In the genomic region with DNA sequence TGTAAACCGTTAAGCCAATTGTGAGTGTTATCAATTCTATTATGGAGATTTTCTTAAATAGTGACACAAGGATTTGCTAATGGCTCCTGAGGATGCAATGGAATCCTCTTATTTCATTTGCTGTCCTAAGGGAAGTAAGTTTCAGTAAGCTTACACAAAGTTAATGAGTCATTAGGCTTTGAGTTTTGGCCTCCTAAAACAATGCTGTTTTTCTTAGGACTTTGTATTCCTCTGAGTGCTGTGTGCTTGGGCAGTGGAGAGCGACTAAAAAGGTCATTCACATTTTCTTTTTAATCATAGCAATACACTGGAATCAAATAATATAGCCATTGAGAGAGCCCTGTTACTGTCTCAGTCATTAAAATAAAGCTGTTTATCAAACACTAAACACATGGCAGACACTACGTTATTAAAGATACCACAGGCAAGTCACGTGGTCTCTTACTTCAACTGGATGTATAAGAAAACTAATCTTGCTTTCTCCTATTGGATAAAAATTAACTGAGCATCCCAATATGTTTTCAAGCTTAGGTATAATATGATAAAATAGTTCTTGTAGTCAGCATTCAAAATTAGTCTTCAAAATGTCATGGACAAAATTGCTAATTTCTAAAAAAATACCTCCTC, we compare ENCODE assay signal across 31 cellular contexts.
DNase-seq lines count a peak whose midpoint lies in the region; ATAC-seq and TF ChIP-seq lines count a peak whose summit lies in the region.
"Had no signal": no experiment of that assay in that cellular context is flagged by ENCODE, and none has a peak within 500 bp of the region (broad histone marks: within the 10 kb centered on the region; RNA-seq: fewer than 3 reads in every experiment).

No MANE protein-coding gene starts in this region.

- no peak overlapping the region for H2AK5ac ChIP-seq in mesendoderm (ENCODE audit: low read length)

- DNase-seq in Caki2 (ENCODE audit: low read depth) (peak; percentile 46), NCI-H82 treated with DMSO at 0.1 percent for 48 hours (lab: John Stamatoyannopoulos, UW; ENCODE audit: unreplicated experiment) (peak; percentile 63), epithelial cell of esophagus (ENCODE audit: low read depth) (peak; percentile 3), mesendoderm (peak; percentile 4), hepatocyte (ENCODE audit: low spot score) (no peak)
- DNase-seq in activated naive CD4-positive, alpha-beta T cell treated with Interleukin-2 at 50 U/mL for 16 hours = no peak
- no peak for DNase-seq in stimulated activated naive CD4-positive, alpha-beta T cell treated with Interleukin-2 at 50 U/mL for 16 hours (lab: John Stamatoyannopoulos, UW)
- DNase-seq: activated CD4-positive, alpha-beta T cell treated with anti-CD3 and anti-CD28 coated beads for 48 hours; activated CD8-positive, alpha-beta memory T cell treated with anti-CD3 and anti-CD28 coated beads for 24 hours; activated effector memory CD4-positive, alpha-beta T cell treated with Interleukin-2 at 50 U/mL for 16 hours; activated naive CD8-positive, alpha-beta T cell treated with anti-CD3 and anti-CD28 coated beads, Interleukin-2, amount 10 ng/mL, durations not matched to agents 7 days and 5 days; central memory CD4-positive, alpha-beta T cell; cortex of kidney; effector memory CD4-positive, alpha-beta T cell; head of caudate nucleus; NCI-H1092 treated with DMSO at 0.1 percent for 48 hours; NCI-H187; NCI-H2171; NCI-H526 treated with DMSO at 0.1 percent for 48 hours; pancreas; Peyer's patch; retina; SIG-M5; stimulated activated CD4-positive, alpha-beta T cell treated with anti-CD3 and anti-CD28 coated beads, Interleukin-1b, Interleukin-23, amount 100 ng/mL, for 48 hours; stimulated activated naive CD8-positive, alpha-beta T cell treated with anti-CD3 and anti-CD28 coated beads, Interleukin-15, Interleukin-2, amounts not matched to agents 100 U/mL and 50 U/mL, for 24 hours; SW 1271; testis; WERI-Rb-1 had no signal

- WGBS in mesendoderm (ENCODE audit: extremely low coverage, insufficient coverage, low lambda C conversion rate) = no CpG with 5 or more reads among the region's 4 CpGs
- WGBS in hepatocyte (ENCODE audit: low lambda C conversion rate, missing lambda C conversion rate) = 82% methylated on average over 4 of the region's 4 CpGs

- ATAC-seq in HG03196 (IDR thresholded peaks at IDR 0.05; ENCODE audit: unreplicated experiment) = no peak
- ATAC-seq: esophagus mucosa; natural killer cell treated with Interleukin-12 subunit alpha and Interleukin-12 subunit beta and Interleukin-15 and Interleukin-18, amount 100 ng/mL, for 72 hours; pancreas; stimulated activated naive CD8-positive, alpha-beta T cell treated with anti-CD3 and anti-CD28 coated beads, Interleukin-15, Interleukin-2, amounts not matched to agents 100 U/mL and 50 U/mL, for 24 hours had no signal

- H4K5ac ChIP-seq in mesendoderm (ENCODE audit: low read length) = no peak overlapping the region

- no peak overlapping the region for H2BK15ac ChIP-seq in mesendoderm (replicated peaks; ENCODE audit: low read depth)

- H4K8ac ChIP-seq in mesendoderm (ENCODE audit: low read depth, low read length) = no peak overlapping the region

- no peak overlapping the region for H3K4me2 ChIP-seq in mesendoderm (ENCODE audit: low read length)
- H3K4me2 ChIP-seq in hepatocyte = no peak overlapping the region

- no peaks in the 10 kb centered on the region for H4K20me1 ChIP-seq in hepatocyte (ENCODE audit: insufficient read depth, poor library complexity, severe bottlenecking)

- in situ Hi-C loops in Caki2 (cut with HindIII; ENCODE audit: low pct_unique_long_range_greater_than_20kb, low sequenced_read_pairs) = no loop called here

- H3K4me3 ChIP-seq in epithelial cell of esophagus (ENCODE audit: low read length) (no peak overlapping the region), mesendoderm (ENCODE audit: low read length) (no peak overlapping the region), hepatocyte (no peak overlapping the region)
- H3K4me3 ChIP-seq: pancreas, Peyer's patch, testis had no signal

- H3K4me1 ChIP-seq in mesendoderm (ENCODE audit: control insufficient read depth, low read depth, low read length) (no peaks in the 10 kb centered on the region), hepatocyte (ENCODE audit: insufficient read depth) (no peaks in the 10 kb centered on the region)
- H3K4me1 ChIP-seq: pancreas, Peyer's patch, testis had no signal

- H3K27ac ChIP-seq in mesendoderm (ENCODE audit: low read depth, low read length) (no peak overlapping the region), hepatocyte (no peak overlapping the region)
- H3K27ac ChIP-seq: pancreas, Peyer's patch, testis, WERI-Rb-1 had no signal

- H3K79me2 ChIP-seq in mesendoderm (ENCODE audit: control insufficient read depth, insufficient read depth, low read length) = no peaks in the 10 kb centered on the region
- no peaks in the 10 kb centered on the region for H3K79me2 ChIP-seq in hepatocyte

- H3K27me3 ChIP-seq in mesendoderm (ENCODE audit: insufficient read depth, low read length, poor library complexity) (no peaks in the 10 kb centered on the region), hepatocyte (no peaks in the 10 kb centered on the region)
- H3K27me3 ChIP-seq: pancreas, Peyer's patch, testis had no signal

- no peak overlapping the region for H3K4ac ChIP-seq in mesendoderm (ENCODE audit: low read depth, low read length)

- no peak overlapping the region for H2AFZ ChIP-seq in hepatocyte

- H3K56ac ChIP-seq in mesendoderm (ENCODE audit: low read length) = no peak overlapping the region

- TF ChIP-seq CTCF in epithelial cell of esophagus (IDR thresholded peaks at IDR 0.05; ENCODE audit: insufficient read depth, low read depth, low read length, missing control alignments) (no peak), hepatocyte (IDR thresholded peaks at IDR 0.05; ENCODE audit: poor library complexity) (no peak)

- H2BK120ac ChIP-seq in mesendoderm (ENCODE audit: low read depth, low read length) = no peak overlapping the region

- no peaks in the 10 kb centered on the region for H3K9me3 ChIP-seq in hepatocyte (ENCODE audit: low read depth)
- H3K9me3 ChIP-seq: pancreas, Peyer's patch, testis had no signal

- H3K18ac ChIP-seq in mesendoderm (ENCODE audit: low read length) = no peak overlapping the region

- no peaks in the 10 kb centered on the region for H3K36me3 ChIP-seq in mesendoderm (ENCODE audit: control insufficient read depth, insufficient read depth, low read length)
- H3K36me3 ChIP-seq in hepatocyte (replicated peaks; ENCODE audit: insufficient read depth, low read depth) = no peaks in the 10 kb centered on the region
- H3K36me3 ChIP-seq: pancreas, Peyer's patch, WERI-Rb-1 had no signal

- no peak overlapping the region for H3K23ac ChIP-seq in mesendoderm (ENCODE audit: low read length)

- H3K9me2 ChIP-seq in hepatocyte (replicated peaks; ENCODE audit: insufficient read depth) = no peaks in the 10 kb centered on the region

- H2BK5ac ChIP-seq in mesendoderm (ENCODE audit: low read length) = no peak overlapping the region

- no peak overlapping the region for H3K9ac ChIP-seq in mesendoderm (ENCODE audit: low read length)

- no peaks in the 10 kb centered on the region for H3K79me1 ChIP-seq in mesendoderm (ENCODE audit: low read length)

Comparison
In these comparisons a context has a peak if more than half of its experiments do, and no peak if none do; other contexts are left out.
1. DNase-seq: peak in Caki2 (single experiment), NCI-H82 treated with DMSO at 0.1 percent for 48 hours (single experiment), epithelial cell of esophagus (single experiment) and mesendoderm (single experiment); none in activated naive CD4-positive, alpha-beta T cell treated with Interleukin-2 at 50 U/mL for 16 hours (single experiment), stimulated activated naive CD4-positive, alpha-beta T cell treated with Interleukin-2 at 50 U/mL for 16 hours (single experiment) and hepatocyte (single experiment).